In the genomic region with DNA sequence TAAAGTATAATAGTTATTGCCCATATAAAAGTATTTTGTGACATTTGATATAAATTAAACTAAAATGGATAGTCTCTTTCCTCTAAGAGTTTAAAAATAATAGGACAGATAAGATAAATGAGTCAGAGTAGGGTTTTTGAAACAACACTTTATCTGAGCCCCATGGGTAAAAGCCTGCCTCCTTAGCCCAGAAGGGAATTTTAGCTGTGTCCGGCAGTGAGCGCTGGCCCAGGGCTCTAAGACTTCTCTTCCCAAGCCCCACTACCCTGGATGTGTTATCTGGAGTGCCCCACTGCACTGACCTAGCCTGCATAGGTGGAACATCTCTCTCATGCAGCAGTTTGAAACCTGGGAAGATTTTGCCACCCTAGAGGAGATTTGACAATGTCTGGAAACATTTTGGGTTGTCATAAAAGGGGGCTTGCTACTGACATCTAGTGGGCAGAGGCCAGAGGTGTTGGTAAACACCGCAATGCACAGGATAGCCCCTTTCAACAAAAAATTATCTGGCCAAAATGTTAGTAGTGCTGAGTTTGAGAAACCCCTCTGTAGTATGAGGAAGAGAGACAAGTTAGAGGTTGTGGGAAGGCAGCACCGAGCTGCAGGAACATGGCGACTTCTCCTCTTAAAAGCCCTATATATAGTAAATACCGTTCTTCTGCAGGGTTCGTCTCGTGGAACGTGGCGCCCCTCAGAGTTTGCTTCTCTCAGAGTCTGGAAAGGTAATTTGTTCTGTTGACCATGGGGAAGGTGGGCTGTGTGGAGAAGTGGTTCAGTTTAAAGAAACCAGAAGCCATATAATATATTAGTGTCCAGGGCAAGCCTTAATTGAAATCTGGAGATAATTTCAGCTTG, we compare ENCODE assay signal across 10 cellular contexts. TPM values are rescaled to one million over a fixed set of nuclear protein-coding genes. Genes with fewer than 3 reads are reported as not detected.
DNase-seq lines count a peak whose midpoint lies in the region; ATAC-seq, FAIRE-seq and TF ChIP-seq lines count a peak whose summit lies in the region.
"Had no signal": no experiment of that assay in that cellular context is flagged by ENCODE, and none has a peak within 500 bp of the region (broad histone marks: within the 10 kb centered on the region; RNA-seq: fewer than 3 reads in every experiment).

No MANE protein-coding gene starts in this region.

- no peak for ATAC-seq in lung (ENCODE audit: insufficient read depth, low FRiP score)
- no peak for ATAC-seq in mucosa of descending colon
- no peak for ATAC-seq in HG02759 (IDR thresholded peaks at IDR 0.05; ENCODE audit: unreplicated experiment)

- H3K27me3 ChIP-seq in lung (ENCODE audit: control insufficient read depth, insufficient read depth) = no peaks in the 10 kb centered on the region

- no peaks in the 10 kb centered on the region for H3K4me1 ChIP-seq in lung (ENCODE audit: control insufficient read depth in 2 of 2, insufficient read depth in 2 of 2, low read length in 2 of 2)
- no peaks in the 10 kb centered on the region for H3K4me1 ChIP-seq in mucosa of descending colon (ENCODE audit: low read depth)

- H3K27ac ChIP-seq in lung (ENCODE audit: low read depth in 1 of 2, low read length in 1 of 2) = no peak overlapping the region
- H3K27ac ChIP-seq: HL-60 had no signal

- H3K9me3 ChIP-seq in lung (ENCODE audit: control insufficient read depth in 2 of 2, insufficient read depth in 1 of 2, low read length in 1 of 2) (no peaks in the 10 kb centered on the region), mucosa of descending colon (no peaks in the 10 kb centered on the region)

- DNase-seq in AG04449 (ENCODE audit: low read depth, low spot score) (no peak), NCI-H774 (lab: John Stamatoyannopoulos, UW) (peak; percentile 11), cerebellum (ENCODE audit: low spot score) (peak; percentile 71), lung (ENCODE audit: low spot score) (no peak), mucosa of descending colon (no peak), ureter (ENCODE audit: low spot score) (no peak)

- H3K36me3 ChIP-seq in lung (ENCODE audit: control insufficient read depth in 2 of 2, insufficient read depth in 2 of 2, low read length in 2 of 2) (peaks cover 22 to 42% of the 10 kb centered on the region in 2 donors), mucosa of descending colon (ENCODE audit: low read depth) (peaks cover under 1% of the 10 kb centered on the region)

- POLR2A ChIA-PET in AG04449 (lab: Yijun Ruan, JAX) = interaction anchor here (0.5 kb wide), 1 partner anchor 40 kb away, joined by 3 read pairs; no protein-coding TSS in a partner anchor

- FAIRE-seq in G401.6 (lab: Jason Lieb, UNC) = peak; percentile 27
- FAIRE-seq: endometrium had no signal

- 82 to 84% methylated on average over 10 of the region's 10 CpGs for WGBS in lung, 2 donors

- CTCF ChIA-PET in AG04449 (lab: Yijun Ruan, JAX) = interaction anchor here (0.6 to 5.7 kb wide), 13 partner anchors 9 to 659 kb away, joined by 3 to 47 read pairs (median 4); a partner anchor contains a TSS

- H3K4me3 ChIP-seq in AG04449 (ENCODE audit: low read depth, low read length) = no peak overlapping the region
- no peak overlapping the region for H3K4me3 ChIP-seq in lung
- H3K4me3 ChIP-seq in mucosa of descending colon = no peak overlapping the region

- intact Hi-C loops in mucosa of descending colon (cut with DNase I, micrococcal nuclease) = no loop called here

- TF ChIP-seq CTCF in AG04449 (IDR thresholded peaks at IDR 0.05; ENCODE audit: insufficient read depth, low read length, missing control alignments) (peak; percentile 61), lung (IDR thresholded peaks at IDR 0.05; ENCODE audit: control extremely low read depth, extremely low read depth) (peak; percentile 4), mucosa of descending colon (IDR thresholded peaks at IDR 0.05) (no peak)

RNA-seq across cellular contexts. Expression of a gene that starts 29.3 kb away (rescaled TPM):
- 21.0 TPM for total RNA-seq in cerebellum
- 10 to 100 TPM; 28.5 to 54.1 TPM for total RNA-seq in lung
- 10 to 100 TPM in 1 of 2 donors, 1 to 10 TPM in 1; 7.7 to 16.1 TPM for polyA plus RNA-seq in lung
- total RNA-seq in mucosa of descending colon = 10 to 100 TPM; 39.1 to 43.0 (median 41.7) TPM
- 34.4 TPM for total RNA-seq in ureter

Comparison
In these comparisons a context has a peak if more than half of its experiments do, and no peak if none do; other contexts are left out.
1. DNase-seq: peak in NCI-H774 (single experiment) and cerebellum (single experiment); none in AG04449 (single experiment), lung (single experiment), mucosa of descending colon (0 of 3) and ureter (single experiment).